1 cellular context compared by ENCODE assay signal in the genomic region with DNA sequence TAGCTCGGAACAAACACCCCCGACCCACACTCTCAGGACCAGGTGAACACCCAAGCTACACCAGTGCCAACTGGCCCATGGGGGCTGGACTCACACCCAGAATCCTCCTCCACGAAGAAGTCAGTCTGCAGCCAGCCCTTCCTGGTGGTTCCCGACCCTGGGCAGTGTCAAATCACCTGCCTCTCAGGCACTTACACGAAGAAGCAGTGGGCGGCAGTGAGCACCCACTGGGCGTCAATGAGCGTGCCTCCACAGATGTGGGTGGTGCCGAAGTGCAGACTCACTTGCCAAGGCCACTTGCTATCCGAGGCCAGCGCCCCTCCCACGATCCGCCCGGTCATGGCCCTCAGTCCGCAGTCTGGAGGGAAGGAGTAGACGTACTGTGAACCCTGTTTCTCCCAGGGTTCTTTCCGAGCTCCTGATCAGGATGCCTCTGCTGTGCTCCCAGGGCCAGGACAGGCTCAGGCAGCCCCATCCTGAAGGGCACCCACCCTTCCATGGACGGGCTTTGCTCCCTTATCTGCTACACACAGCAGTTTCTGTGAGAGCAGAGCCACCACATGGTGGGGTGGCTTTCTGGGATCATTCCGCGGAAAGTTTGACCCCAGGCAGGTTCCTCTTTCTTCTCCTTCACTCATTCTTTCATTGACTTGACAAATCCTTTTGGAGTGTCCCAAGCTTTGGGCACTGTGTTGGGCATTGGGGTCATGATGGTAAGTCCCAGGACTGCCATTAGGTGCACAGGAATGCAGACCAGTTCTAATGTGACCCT.
TF ChIP-seq lines count a peak whose summit lies in the region.

No MANE protein-coding gene starts in this region.

TF ChIP-seq in K562, 482 proteins besides CTCF, POLR2A, EP300 and RAD21 (continues in another document):
- peak; percentile 81 for TF ChIP-seq TAL1 (IDR thresholded peaks at IDR 0.05)
- TF ChIP-seq POLR2AphosphoS5 (IDR thresholded peaks at IDR 0.05; ENCODE audit: control insufficient read depth, insufficient read depth, low read depth, low read length) = peak; percentile 61
- peak; percentile 36 to 53; a peak in 3 of 4 replicates for TF ChIP-seq TRIM24 (IDR thresholded peaks at IDR 0.05)
- peak; percentile 24; the same call in 1 of the 2 replicates for TF ChIP-seq TARDBP (IDR thresholded peaks at IDR 0.05)
- TF ChIP-seq ARID4B (CRISPR knock-in tag; IDR thresholded peaks at IDR 0.05) = no peak
- TF ChIP-seq HDAC2 (IDR thresholded peaks at IDR 0.05) = peak; percentile 67; the same call in 1 of the 2 replicates
- no peak for TF ChIP-seq MTF1 (CRISPR knock-in tag; IDR thresholded peaks at IDR 0.05; ENCODE audit: borderline replicate concordance)
- peak in 1 of 2 experiments; percentile 66; a peak in 2 of 4 replicates for TF ChIP-seq RCOR1 (IDR thresholded peaks at IDR 0.05; ENCODE audit: borderline replicate concordance in 1 of 2, low read depth in 2 of 2, low read length in 2 of 2)
- no peak for TF ChIP-seq SRSF3 (IDR thresholded peaks at IDR 0.05; ENCODE audit: insufficient read depth, low read length)
- TF ChIP-seq PCBP1 (IDR thresholded peaks at IDR 0.05; ENCODE audit: low read depth, low read length, poor library complexity, severe bottlenecking) = no peak
- 0 out of 2 replicates have a peak, but pooled peaks have one; percentile 36 for TF ChIP-seq BCOR (IDR thresholded peaks at IDR 0.05)
- peak in 1 of 2 experiments; percentile 52; a peak in 1 of 4 replicates for TF ChIP-seq ZMIZ1 (IDR thresholded peaks at IDR 0.05; ENCODE audit: low read depth in 2 of 2, low read length in 2 of 2)
- no peak for TF ChIP-seq BRD9 (IDR thresholded peaks at IDR 0.05; ENCODE audit: low read depth, partially characterized antibody)
- no peak for TF ChIP-seq ZKSCAN3 (CRISPR knock-in tag; IDR thresholded peaks at IDR 0.05)
- peak; percentile 85 for TF ChIP-seq CBFA2T3 (IDR thresholded peaks at IDR 0.05)
- TF ChIP-seq ZBTB2 (IDR thresholded peaks at IDR 0.05) = peak; percentile 84; the same call in 1 of the 2 replicates
- TF ChIP-seq NR2C1 (IDR thresholded peaks at IDR 0.05) = peak; percentile 47; the same call in 1 of the 2 replicates
- TF ChIP-seq NR2C1 (tag; IDR thresholded peaks at IDR 0.05) = no peak
- no peak for TF ChIP-seq PTTG1 (tag; IDR thresholded peaks at IDR 0.05; ENCODE audit: low read depth)
- TF ChIP-seq TEAD4 (IDR thresholded peaks at IDR 0.05; ENCODE audit: low read length) = peak; percentile 80
- TF ChIP-seq TEAD4 (CRISPR knock-in tag; IDR thresholded peaks at IDR 0.05; ENCODE audit: borderline replicate concordance) = no peak
- 0 out of 2 replicates have a peak, but pooled peaks have one; percentile 61 for TF ChIP-seq ZSCAN29 (IDR thresholded peaks at IDR 0.05)
- TF ChIP-seq L3MBTL2 (IDR thresholded peaks at IDR 0.05) = peak; percentile 78
- 0 out of 2 replicates have a peak, but pooled peaks have one; percentile 29 for TF ChIP-seq MTA1 (IDR thresholded peaks at IDR 0.05; ENCODE audit: borderline replicate concordance)
- 0 out of 2 replicates have a peak, but pooled peaks have one; percentile 71 for TF ChIP-seq ZNF592 (IDR thresholded peaks at IDR 0.05)
- 0 out of 2 replicates have a peak, but pooled peaks have one; percentile 39 for TF ChIP-seq ATF6 (CRISPR knock-in tag; IDR thresholded peaks at IDR 0.05)
- no peak for TF ChIP-seq COPS2 (conservative IDR thresholded peaks at IDR 0.05)
- peak; percentile 33; the same call in 1 of the 2 replicates for TF ChIP-seq ZNF740 (CRISPR knock-in tag; IDR thresholded peaks at IDR 0.05)
- no peak for TF ChIP-seq ZNF740 (tag; IDR thresholded peaks at IDR 0.05)
- no peak for TF ChIP-seq MYBL2 (IDR thresholded peaks at IDR 0.05; ENCODE audit: low read depth)
- TF ChIP-seq MYBL2 (CRISPR knock-in tag; IDR thresholded peaks at IDR 0.05; ENCODE audit: borderline replicate concordance) = no peak
- TF ChIP-seq SP1 (CRISPR knock-in tag; IDR thresholded peaks at IDR 0.05) = peak; percentile 49; the same call in 1 of the 2 replicates
- peak in 1 of 3 experiments; percentile 35 for TF ChIP-seq YY1 (IDR thresholded peaks at IDR 0.05; ENCODE audit: borderline replicate concordance in 1 of 3, control insufficient read depth in 1 of 3, extremely low read depth in 1 of 3, insufficient read depth in 3 of 3, insufficient read length in 1 of 3, insufficient replicate concordance in 2 of 3, low read depth in 1 of 3, low read length in 2 of 3)
- 0 out of 2 replicates have a peak, but pooled peaks have one; percentile 20 for TF ChIP-seq SMAD4 (CRISPR knock-in tag; conservative IDR thresholded peaks at IDR 0.05)
- TF ChIP-seq MYC (IDR thresholded peaks at IDR 0.05; ENCODE audit: low read depth, low read length) = peak; percentile 89
- TF ChIP-seq MYC (CRISPR knock-in tag; IDR thresholded peaks at IDR 0.05; ENCODE audit: borderline replicate concordance, low read depth) = no peak
- TF ChIP-seq MYNN (IDR thresholded peaks at IDR 0.05) = 0 out of 2 replicates have a peak, but pooled peaks have one; percentile 20
- no peak for TF ChIP-seq MYNN (CRISPR knock-in tag; IDR thresholded peaks at IDR 0.05)
- no peak for TF ChIP-seq SLC30A9 (CRISPR knock-in tag; IDR thresholded peaks at IDR 0.05)
- peak; percentile 42 for TF ChIP-seq RBFOX2 (IDR thresholded peaks at IDR 0.05; ENCODE audit: low read depth, low read length)
- TF ChIP-seq MNT (conservative IDR thresholded peaks at IDR 0.05) = peak in 1 of 2 experiments; percentile 64; a peak in 2 of 4 replicates
